17 cellular contexts compared by ENCODE assay signal in the genomic region with DNA sequence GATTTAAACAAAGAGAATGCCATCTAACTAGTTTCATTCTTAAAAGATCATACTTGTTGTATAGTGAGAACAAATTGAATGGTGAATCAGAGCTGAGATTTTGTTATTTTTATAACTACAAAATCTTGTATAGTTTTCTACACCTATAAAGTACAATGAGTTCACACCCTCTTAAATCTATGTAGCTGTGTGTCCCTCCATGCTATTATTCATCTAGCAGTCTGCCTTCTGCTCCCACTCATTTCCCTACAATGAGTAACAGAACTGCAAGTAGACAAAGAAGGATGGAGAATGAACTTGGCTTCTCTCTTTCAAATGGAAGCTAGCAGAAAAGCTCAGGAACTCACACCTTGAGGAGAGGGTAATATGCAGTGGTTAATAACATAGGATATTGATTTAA. TPM values are rescaled to one million over a fixed set of nuclear protein-coding genes. Genes with fewer than 3 reads are reported as not detected.
DNase-seq lines count a peak whose midpoint lies in the region; ATAC-seq and TF ChIP-seq lines count a peak whose summit lies in the region.
"Had no signal": no experiment of that assay in that cellular context is flagged by ENCODE, and none has a peak within 500 bp of the region (broad histone marks: within the 10 kb centered on the region; RNA-seq: fewer than 3 reads in every experiment).

No MANE protein-coding gene starts in this region.

- intact Hi-C loops in transverse colon (cut with DNase I; ENCODE audit: low total_unique reads) (no loop called here), PC-9 (cut with micrococcal nuclease; ENCODE audit: unreplicated experiment) (no loop called here)

- H3K27me3 ChIP-seq in transverse colon, result no peaks in the 10 kb centered on the region
- no peaks in the 10 kb centered on the region for H3K27me3 ChIP-seq in PC-9 (ENCODE audit: insufficient read depth, low read depth)
- H3K27me3 ChIP-seq: BLaER1 had no signal

- POLR2A ChIA-PET in PC-9 (lab: Charles Lee; ENCODE audit: unreplicated experiment), result no interaction called here

- no peaks in the 10 kb centered on the region for H3K36me3 ChIP-seq in transverse colon
- H3K36me3 ChIP-seq in PC-9 (ENCODE audit: low read depth), result no peaks in the 10 kb centered on the region
- H3K36me3 ChIP-seq: BLaER1 had no signal

- TF ChIP-seq CTCF in epithelial cell of proximal tubule (conservative IDR thresholded peaks at IDR 0.05; ENCODE audit: low read depth, low read length) (no peak), transverse colon (IDR thresholded peaks at IDR 0.05) (no peak), PC-9 (conservative IDR thresholded peaks at IDR 0.05) (no peak)

- H3K27ac ChIP-seq in transverse colon (no peak overlapping the region), PC-9 (no peak overlapping the region)
- H3K27ac ChIP-seq: BLaER1 had no signal

- no peak overlapping the region for H3K4me3 ChIP-seq in epithelial cell of proximal tubule (ENCODE audit: low read depth, low read length)
- H3K4me3 ChIP-seq in transverse colon, result no peak overlapping the region
- H3K4me3 ChIP-seq in PC-9, result no peak overlapping the region
- H3K4me3 ChIP-seq: BLaER1 had no signal

- no peak for TF ChIP-seq POLR2A in transverse colon (IDR thresholded peaks at IDR 0.05)

- ATAC-seq in activated T-cell treated with anti-CD3 and anti-CD28 coated beads, Interleukin-2, amount 50 U/mL, for 4 hours, result peak; percentile 23 to 81

- no peaks in the 10 kb centered on the region for H3K9me2 ChIP-seq in PC-9 (ENCODE audit: insufficient read depth)

- no peaks in the 10 kb centered on the region for H3K9me3 ChIP-seq in transverse colon
- H3K9me3 ChIP-seq in PC-9 (ENCODE audit: insufficient read depth, low read depth), result no peaks in the 10 kb centered on the region
- H3K9me3 ChIP-seq: BLaER1, Caco-2 had no signal

- CTCF ChIA-PET in PC-9 (lab: Charles Lee), result interaction anchor here (0.6 kb wide), 1 partner anchor 1598 kb away, joined by 3 read pairs; no protein-coding TSS in a partner anchor

- H3K4me1 ChIP-seq in transverse colon (no peaks in the 10 kb centered on the region), PC-9 (replicated peaks; ENCODE audit: insufficient read depth) (no peaks in the 10 kb centered on the region)
- H3K4me1 ChIP-seq: Caco-2 had no signal

- H2AFZ ChIP-seq in PC-9, result no peak overlapping the region

- DNase-seq in activated T-cell treated with anti-CD3 and anti-CD28 coated beads, Interleukin-2, amount 50 U/mL, for 4 hours, result no peak
- DNase-seq in activated T-cell treated with anti-CD3 and anti-CD28 coated beads, Interleukin-2, amount 50 U/mL, for 1 hour, result no peak
- DNase-seq in epithelial cell of proximal tubule (ENCODE audit: low read depth) (peak; percentile 6), renal cortical epithelial cell (ENCODE audit: low read depth) (peak; percentile 14), transverse colon (no peak), iPS-NIHi11 (ENCODE audit: low spot score) (no peak), PC-9 (no peak)
- DNase-seq: 8988T; AML-193; Caco-2; CD8-positive, alpha-beta memory T cell; DND-41; GDM1; HCEC 1CT; HFFc6 had no signal

- H3K4me2 ChIP-seq in PC-9, result no peak overlapping the region
- H3K4me2 ChIP-seq: BLaER1 had no signal

- H3K27me3 Mint-ChIP-seq in activated T-cell treated with anti-CD3 and anti-CD28 coated beads, Interleukin-2, amount 50 U/mL, for 4 hours (ENCODE audit: low read depth), result no peaks in the 10 kb centered on the region
- H3K27me3 Mint-ChIP-seq: CD8-positive, alpha-beta memory T cell had no signal

- no TSS peak for BruUV-seq in PC-9 (replicated peaks; lab: Mats Ljungman, UMichigan)

- H4K20me1 ChIP-seq in PC-9 (ENCODE audit: insufficient read depth), result no peaks in the 10 kb centered on the region
- H4K20me1 ChIP-seq: BLaER1 had no signal

- in situ Hi-C loops in transverse colon (cut with MboI; ENCODE audit: low pct_ligation_motif_present in 1 of 4, low pct_unique_long_range_greater_than_20kb in 1 of 4, low sequenced_read_pairs in 3 of 4), result no loop called here

- H3K4me3 Mint-ChIP-seq in activated T-cell treated with anti-CD3 and anti-CD28 coated beads, Interleukin-2, amount 50 U/mL, for 4 hours, result no peak overlapping the region
- H3K4me3 Mint-ChIP-seq: HFFc6 had no signal

- H3K36me3 Mint-ChIP-seq in activated T-cell treated with anti-CD3 and anti-CD28 coated beads, Interleukin-2, amount 50 U/mL, for 4 hours (ENCODE audit: insufficient read depth), result no peaks in the 10 kb centered on the region

- H3K4me1 Mint-ChIP-seq in activated T-cell treated with anti-CD3 and anti-CD28 coated beads, Interleukin-2, amount 50 U/mL, for 4 hours (ENCODE audit: low read depth), result peaks cover 18% of the 10 kb centered on the region

- no peaks in the 10 kb centered on the region for H3F3A ChIP-seq in PC-9 (ENCODE audit: insufficient read depth, low read depth)

- H3K9me3 Mint-ChIP-seq in activated T-cell treated with anti-CD3 and anti-CD28 coated beads, Interleukin-2, amount 50 U/mL, for 4 hours, result no peaks in the 10 kb centered on the region
- H3K9me3 Mint-ChIP-seq: CD8-positive, alpha-beta memory T cell; HFFc6 had no signal

- TF ChIP-seq EP300 in transverse colon (IDR thresholded peaks at IDR 0.05; ENCODE audit: low read depth), result no peak

- H3K79me2 ChIP-seq in PC-9 (ENCODE audit: low read depth), result no peaks in the 10 kb centered on the region

RNA-seq across cellular contexts. Expression of a gene that starts 7.1 kb away (rescaled TPM):
- under 1 TPM in 1 of 3 donors, not detected in 2; 0.95 TPM for total RNA-seq in activated T-cell treated with anti-CD3 and anti-CD28 coated beads, Interleukin-2, amount 50 U/mL, for 4 hours
- total RNA-seq in epithelial cell of proximal tubule, result not detected in 2 replicates
- total RNA-seq in renal cortical epithelial cell, result not detected in 2 replicates
- 1 to 10 TPM in 1 of 4 donors, under 1 TPM in 1, not detected in 2; 0.68 to 7.1 TPM for total RNA-seq in transverse colon
- not detected in 2 replicates for total RNA-seq in PC-9 (2021)
- total RNA-seq: Caco-2, H4, HFFc6 had no signal

Comparison
In these comparisons a context has a peak if more than half of its experiments do, and no peak if none do; other contexts are left out.
1. DNase-seq: peak in epithelial cell of proximal tubule (single experiment) and renal cortical epithelial cell (single experiment); none in activated T-cell treated with anti-CD3 and anti-CD28 coated beads, Interleukin-2, amount 50 U/mL, for 4 hours (single experiment), activated T-cell treated with anti-CD3 and anti-CD28 coated beads, Interleukin-2, amount 50 U/mL, for 1 hour (single experiment), transverse colon (single experiment), iPS-NIHi11 (single experiment) and PC-9 (0 of 2).